ENCODE assay signal across 19 cellular contexts in genomic region chr18:29002747-29003146, GRCh38.
"Had no signal": no experiment of that assay in that cellular context is flagged by ENCODE, and none has a peak within 500 bp of the region (broad histone marks: within the 10 kb centered on the region; RNA-seq: fewer than 3 reads in every experiment).

No MANE protein-coding gene starts in this region.

- H3K36me3 Mint-ChIP-seq: brain, memory B cell had no signal

- H3K27me3 Mint-ChIP-seq: activated CD4-positive, alpha-beta T cell treated with anti-CD3 and anti-CD28 coated beads, Interleukin-2, amount 10 ng/mL, durations not matched to agents 24 days and 14 days; activated T-cell treated with anti-CD3 and anti-CD28 coated beads, Interleukin-2, amount 50 U/mL, for 24 hours; central memory CD8-positive, alpha-beta T cell; memory B cell; naive thymus-derived CD4-positive, alpha-beta T cell had no signal

- H3K27ac Mint-ChIP-seq: activated CD4-positive, alpha-beta T cell treated with anti-CD3 and anti-CD28 coated beads, Interleukin-2, amount 10 ng/mL, durations not matched to agents 24 days and 14 days; activated CD8-positive, alpha-beta T cell treated with anti-CD3 and anti-CD28 coated beads, Interleukin-2, amount 10 ng/mL, durations not matched to agents 7 days and 5 days; activated naive CD4-positive, alpha-beta T cell treated with anti-CD3 and anti-CD28 coated beads for 36 hours; activated T-cell treated with anti-CD3 and anti-CD28 coated beads, Interleukin-2, amount 50 U/mL, for 24 hours; activated T-helper 2 cell treated with anti-CD3 and anti-CD28 coated beads, Interferon-gamma antibody, Interleukin-2, Interleukin-4, amounts not matched to agents 10 μg/mL and 5 μg/mL and 100 μg/mL, durations not matched to agents 14 hours and 24 hours and 36 hours; brain; memory B cell; naive thymus-derived CD4-positive, alpha-beta T cell had no signal

- H3K36me3 ChIP-seq: colonic mucosa, heart right ventricle, neutrophil, thyroid gland had no signal

- H3K4me1 Mint-ChIP-seq: activated CD4-positive, alpha-beta T cell treated with anti-CD3 and anti-CD28 coated beads, Interleukin-2, amount 10 ng/mL, durations not matched to agents 24 days and 14 days; central memory CD8-positive, alpha-beta T cell; memory B cell; naive thymus-derived CD4-positive, alpha-beta T cell had no signal

- H3K27me3 ChIP-seq: colonic mucosa, heart right ventricle, neutrophil, thyroid gland had no signal

- H3K9me3 ChIP-seq: colonic mucosa, neutrophil, thyroid gland had no signal

- DNase-seq: activated CD4-positive, alpha-beta T cell treated with anti-CD3 and anti-CD28 coated beads, Interleukin-2, amount 10 ng/mL, durations not matched to agents 24 days and 14 days; activated CD8-positive, alpha-beta T cell treated with anti-CD3 and anti-CD28 coated beads, Interleukin-2, amount 10 ng/mL, durations not matched to agents 7 days and 5 days; activated naive CD4-positive, alpha-beta T cell treated with anti-CD3 and anti-CD28 coated beads for 36 hours; activated T-cell treated with anti-CD3 and anti-CD28 coated beads, Interleukin-2, amount 50 U/mL, for 24 hours; anterior cingulate cortex; colonic mucosa; heart right ventricle; left ventricle myocardium superior; naive thymus-derived CD4-positive, alpha-beta T cell; posterior cingulate gyrus; retina; stimulated activated CD4-positive, alpha-beta T cell treated with anti-CD3 and anti-CD28 coated beads, Interleukin-2, amount 100 ng/mL, for 24 hours; stimulated activated naive CD4-positive, alpha-beta T cell treated with Interleukin-2 at 50 U/mL for 16 hours had no signal

- H3K27ac ChIP-seq: colonic mucosa, heart right ventricle, neutrophil, thyroid gland had no signal

- H3K4me1 ChIP-seq: colonic mucosa, heart right ventricle, thyroid gland had no signal

- H3K4me3 ChIP-seq: colonic mucosa, heart right ventricle, thyroid gland had no signal

- H3K9me3 Mint-ChIP-seq: activated CD4-positive, alpha-beta T cell treated with anti-CD3 and anti-CD28 coated beads, Interleukin-2, amount 10 ng/mL, durations not matched to agents 24 days and 14 days had no signal

- H3K4me3 Mint-ChIP-seq: activated CD4-positive, alpha-beta T cell treated with anti-CD3 and anti-CD28 coated beads, Interleukin-2, amount 10 ng/mL, durations not matched to agents 24 days and 14 days; activated CD8-positive, alpha-beta T cell treated with anti-CD3 and anti-CD28 coated beads, Interleukin-2, amount 10 ng/mL, durations not matched to agents 7 days and 5 days; activated naive CD4-positive, alpha-beta T cell treated with anti-CD3 and anti-CD28 coated beads for 36 hours; activated T-cell treated with anti-CD3 and anti-CD28 coated beads, Interleukin-2, amount 50 U/mL, for 24 hours; brain; central memory CD8-positive, alpha-beta T cell; memory B cell; naive thymus-derived CD4-positive, alpha-beta T cell had no signal
